In genomic region chr3:155492841-155493240, GRCh38 we compare ENCODE assay signal across 22 cellular contexts.
"Had no signal": no experiment of that assay in that cellular context is flagged by ENCODE, and none has a peak within 500 bp of the region (broad histone marks: within the 10 kb centered on the region; RNA-seq: fewer than 3 reads in every experiment).

No MANE protein-coding gene starts in this region.

- ATAC-seq: K562 had no signal

- H3K27me3 ChIP-seq: SJSA1 had no signal

- DNase-seq: Kasumi-1, MM.1S, NCI-H1092, NCI-H1105 treated with DMSO at 0.1 percent for 48 hours, NCI-H1417 treated with DMSO at 0.1 percent for 48 hours, NCI-H146, NCI-H1694 treated with DMSO at 0.1 percent for 48 hours, NCI-H1930, NCI-H2081, NCI-H2107, NCI-H2227 treated with DMSO at 0.1 percent for 48 hours, NCI-H524, NCI-H69, NCI-H774, Right ventricle myocardium superior, RPMI8226, SIG-M5 had no signal

- H3K4me2 ChIP-seq: KMS-11 had no signal

- H3K36me3 ChIP-seq: SJSA1 had no signal

- H3K4me3 ChIP-seq: K562, SJSA1, SK-N-MC had no signal

- H3K27ac ChIP-seq: HL-60, KMS-11, SJSA1, SK-N-MC had no signal

- H3K9me3 ChIP-seq: SJSA1 had no signal
